ENCODE assay signal across 8 cellular contexts in genomic region chrX:37350034-37350365, GRCh38. TPM values are rescaled to one million over a fixed set of nuclear protein-coding genes. Genes with fewer than 3 reads are reported as not detected.
DNase-seq lines count a peak whose midpoint lies in the region; ATAC-seq and TF ChIP-seq lines count a peak whose summit lies in the region.

No MANE protein-coding gene starts in this region.

- H3K27ac Mint-ChIP-seq in progenitor cell of endocrine pancreas = peak overlapping the region; percentile 95

- peaks cover 14% of the 10 kb centered on the region for H3K9me3 Mint-ChIP-seq in progenitor cell of endocrine pancreas (ENCODE audit: low read depth)

- ATAC-seq in Right ventricle myocardium superior (ENCODE audit: poor library complexity) (peak; percentile 53), GM19023 (IDR thresholded peaks at IDR 0.05; ENCODE audit: unreplicated experiment) (no peak), HG03342 (IDR thresholded peaks at IDR 0.05; ENCODE audit: unreplicated experiment) (no peak), GM21515 (IDR thresholded peaks at IDR 0.05; ENCODE audit: unreplicated experiment) (no peak)

- no peak for TF ChIP-seq CTCF in progenitor cell of endocrine pancreas (IDR thresholded peaks at IDR 0.05; ENCODE audit: unreplicated experiment)

- peak overlapping the region; percentile 88 for H3K4me3 Mint-ChIP-seq in progenitor cell of endocrine pancreas (ENCODE audit: low read depth)

- H3K4me1 Mint-ChIP-seq in progenitor cell of endocrine pancreas (ENCODE audit: low read depth) = peaks cover 2% of the 10 kb centered on the region

- DNase-seq in EH (ENCODE audit: low read depth) (peak; percentile 43), SW480 (ENCODE audit: low spot score) (peak; percentile 50), Right ventricle myocardium superior (peak; percentile 45), progenitor cell of endocrine pancreas (ENCODE audit: low spot score, unreplicated experiment) (no peak)
- DNase-seq in activated CD4-positive, alpha-beta T cell treated with anti-CD3 and anti-CD28 coated beads for 1 hour = no peak

- intact Hi-C loops in Right ventricle myocardium superior (cut with DNase I) = no loop called here

- H3K27me3 Mint-ChIP-seq in progenitor cell of endocrine pancreas = peaks cover 9% of the 10 kb centered on the region

- no peaks in the 10 kb centered on the region for H3K36me3 Mint-ChIP-seq in progenitor cell of endocrine pancreas (ENCODE audit: insufficient read depth)

RNA-seq across cellular contexts. Expression of gene PRRG1, which starts 0.8 kb away (rescaled TPM):
- 14.5 TPM for total RNA-seq in Right ventricle myocardium superior
- total RNA-seq in progenitor cell of endocrine pancreas = 1.7 and 2.5 TPM in 2 replicates

Comparison
In these comparisons a context has a peak if more than half of its experiments do, and no peak if none do; other contexts are left out.
1. DNase-seq: peak in EH (single experiment), SW480 (single experiment) and Right ventricle myocardium superior (single experiment); none in progenitor cell of endocrine pancreas (single experiment) and activated CD4-positive, alpha-beta T cell treated with anti-CD3 and anti-CD28 coated beads for 1 hour (single experiment).